ENCODE assay signal across 16 cellular contexts in genomic region chr1:181486098-181486420, GRCh38. TPM values are rescaled to one million over a fixed set of nuclear protein-coding genes. Genes with fewer than 3 reads are reported as not detected.
DNase-seq lines count a peak whose midpoint lies in the region; ATAC-seq, FAIRE-seq and TF ChIP-seq lines count a peak whose summit lies in the region.
"Had no signal": no experiment of that assay in that cellular context is flagged by ENCODE, and none has a peak within 500 bp of the region (broad histone marks: within the 10 kb centered on the region; RNA-seq: fewer than 3 reads in every experiment).

No MANE protein-coding gene starts in this region.

- no peak overlapping the region for H3K23ac ChIP-seq in H1 (ENCODE audit: insufficient read length)

- peak overlapping the region; percentile 77 for H3K4me3 Mint-ChIP-seq in neural progenitor cell
- H3K4me3 Mint-ChIP-seq: CD4-positive, alpha-beta T cell had no signal

- H3K79me2 ChIP-seq in H1 (ENCODE audit: control insufficient read depth in 1 of 2, insufficient read depth in 2 of 2, low read length in 2 of 2): no peaks in the 10 kb centered on the region
- H3K79me2 ChIP-seq in neural progenitor cell (ENCODE audit: low read depth): no peaks in the 10 kb centered on the region

- peaks cover 21% of the 10 kb centered on the region for H3K23me2 ChIP-seq in H1 (ENCODE audit: low read depth, low read length)

- FAIRE-seq in H1 (lab: Jason Lieb, UNC) (no peak), RCC 7860 (lab: Jason Lieb, UNC) (no peak)
- FAIRE-seq: G401.6, H54, TTC549 had no signal

- no peak overlapping the region for H2BK120ac ChIP-seq in H1 (replicated peaks; ENCODE audit: low read depth, low read length)

- TF ChIP-seq RAD21 in H1 (IDR thresholded peaks at IDR 0.05 in 1 of 2, conservative IDR thresholded peaks at IDR 0.05 in 1 of 2; ENCODE audit: low read depth in 2 of 2, low read length in 2 of 2): no peak; a peak in 2 of 4 replicates

- H3K9ac ChIP-seq in H1 (replicated peaks in 1 of 4; ENCODE audit: extremely low read depth in 1 of 4, low read depth in 3 of 4, low read length in 3 of 4): no peak overlapping the region
- no peak overlapping the region for H3K9ac ChIP-seq in neural progenitor cell

- no peaks in the 10 kb centered on the region for H3K36me3 ChIP-seq in H1 (ENCODE audit: control insufficient read depth in 2 of 4, insufficient read depth in 4 of 4, low read length in 3 of 4)
- no peaks in the 10 kb centered on the region for H3K36me3 ChIP-seq in neural progenitor cell
- H3K36me3 ChIP-seq: tibial artery had no signal

- peak; percentile 81 for DNase-seq in NCI-H510A treated with DMSO at 0.1 percent for 48 hours (lab: John Stamatoyannopoulos, UW)
- DNase-seq in NCI-H510A (lab: John Stamatoyannopoulos, UW): no peak
- no peak for DNase-seq in H1 (ENCODE audit: low read depth in 1 of 2, low spot score in 2 of 2)
- no peak for DNase-seq in neural progenitor cell (ENCODE audit: low spot score)
- DNase-seq in RCC 7860 (ENCODE audit: low spot score): no peak
- no peak for DNase-seq in omental fat pad (ENCODE audit: low spot score)
- DNase-seq: aorta; CD4-positive, alpha-beta T cell; tibial artery had no signal

- H4K91ac ChIP-seq in H1 (replicated peaks; ENCODE audit: insufficient read length, low read length): no peak overlapping the region

- no peak overlapping the region for H3K56ac ChIP-seq in H1 (replicated peaks; ENCODE audit: insufficient read length, low read depth, low read length)

- no peak overlapping the region for H3K4ac ChIP-seq in H1 (replicated peaks; ENCODE audit: insufficient read length, low read depth, low read length)

- H3K4me2 ChIP-seq in H1 (ENCODE audit: insufficient read depth in 1 of 2, low read depth in 2 of 2, low read length in 2 of 2) (peak overlapping the region; percentile 75), neural progenitor cell (peak overlapping the region; percentile 93)

- peaks cover 0 to 25% (median 10%) of the 10 kb centered on the region in 4 experiments; a peak in 5 of 7 replicates for H3K4me1 ChIP-seq in H1 (replicated peaks in 1 of 4; ENCODE audit: control insufficient read depth in 3 of 4, insufficient read depth in 4 of 4, low read length in 3 of 4)
- H3K4me1 ChIP-seq in neural progenitor cell: peaks cover 22% of the 10 kb centered on the region

- peaks cover 32 to 66% (median 54%) of the 10 kb centered on the region in 4 experiments for H3K27me3 ChIP-seq in H1 (replicated peaks in 1 of 4; ENCODE audit: control insufficient read depth in 3 of 4, extremely low read depth in 1 of 4, insufficient read depth in 3 of 4, low read length in 3 of 4)
- H3K27me3 ChIP-seq in neural progenitor cell: peaks cover 87% of the 10 kb centered on the region

- peaks cover 20% of the 10 kb centered on the region for H3F3A ChIP-seq in neural progenitor cell (ENCODE audit: low read depth)

- CTCF ChIA-PET in H1 (lab: Charles Lee; ENCODE audit: partially characterized antibody): interaction anchor here (0.7 to 6.3 kb wide), 7 partner anchors 11 to 481 kb away, joined by 3 to 40 read pairs (median 3); no protein-coding TSS in a partner anchor

- no peaks in the 10 kb centered on the region for H3K9me3 ChIP-seq in H1 (ENCODE audit: insufficient read depth in 2 of 2, low read depth in 1 of 2, low read length in 1 of 2)
- no peaks in the 10 kb centered on the region for H3K9me3 ChIP-seq in neural progenitor cell (ENCODE audit: low read depth)
- H3K9me3 ChIP-seq: tibial artery had no signal

- peaks cover 2% of the 10 kb centered on the region for H3K9me3 Mint-ChIP-seq in neural progenitor cell
- H3K9me3 Mint-ChIP-seq: activated T-helper 2 cell treated with anti-CD3 and anti-CD28 coated beads, Interferon-gamma antibody, Interleukin-2, Interleukin-4, amounts not matched to agents 10 μg/mL and 5 μg/mL and 100 μg/mL, durations not matched to agents 14 hours and 24 hours and 36 hours; CD4-positive, alpha-beta T cell had no signal

- no peak overlapping the region for H4K5ac ChIP-seq in H1 (ENCODE audit: insufficient read length, low read depth, low read length)

- H3K27ac ChIP-seq in H1 (ENCODE audit: low read depth, low read length) (no peak overlapping the region), neural progenitor cell (no peak overlapping the region)
- H3K27ac ChIP-seq: tibial artery had no signal

- TF ChIP-seq CTCF in H1 (IDR thresholded peaks at IDR 0.05; ENCODE audit: control extremely low read depth in 1 of 3, insufficient read depth in 1 of 3, low read depth in 1 of 3, low read length in 3 of 3): peak in 2 of 3 experiments; percentile 26 to 34; a peak in 3 of 4 replicates
- TF ChIP-seq CTCF in neural progenitor cell (IDR thresholded peaks at IDR 0.05): peak; percentile 38
- TF ChIP-seq CTCF in omental fat pad (IDR thresholded peaks at IDR 0.05): no peak

- peaks cover 30% of the 10 kb centered on the region for H3K4me1 Mint-ChIP-seq in neural progenitor cell

- no peak for TF ChIP-seq EP300 in H1 (IDR thresholded peaks at IDR 0.05; ENCODE audit: borderline replicate concordance in 1 of 2, low read depth in 2 of 2, low read length in 2 of 2)

- H3K18ac ChIP-seq in H1 (ENCODE audit: extremely low read depth, low read length): 0 out of 2 replicates have a peak overlapping the region, but pooled peaks have one; percentile 20

- no peak overlapping the region for H2BK5ac ChIP-seq in H1 (ENCODE audit: low read depth, low read length)

- POLR2A ChIA-PET in H1 (lab: Charles Lee; ENCODE audit: partially characterized antibody): interaction anchor here (1.0 kb wide), 1 partner anchor 32 kb away, joined by 3 read pairs; no protein-coding TSS in a partner anchor

- peaks cover 55% of the 10 kb centered on the region for H3K27me3 Mint-ChIP-seq in neural progenitor cell (ENCODE audit: insufficient read depth, low read depth)

- no peak for TF ChIP-seq POLR2A in H1 (IDR thresholded peaks at IDR 0.05; ENCODE audit: control extremely low read depth in 1 of 2, low read depth in 2 of 2, low read length in 2 of 2)

- H3K79me1 ChIP-seq in H1 (ENCODE audit: low read depth, low read length): no peaks in the 10 kb centered on the region; the same call in 1 of the 2 replicates

- 23% methylated on average over 8 of the region's 8 CpGs; no CpG with 5 or more reads in 1 of the 2 experiments for WGBS in H1 (ENCODE audit: extremely low coverage in 1 of 2, insufficient coverage in 1 of 2, insufficient read length in 1 of 2, insufficient replicate concordance in 2 of 2, low coverage in 1 of 2, low lambda C conversion rate in 2 of 2, missing lambda C conversion rate in 1 of 2), 2 experiments

- H4K20me1 ChIP-seq in H1 (replicated peaks in 1 of 2; ENCODE audit: control insufficient read depth in 1 of 2, insufficient read depth in 2 of 2, low read length in 2 of 2) (peaks cover 0 to 1% of the 10 kb centered on the region in 2 experiments), neural progenitor cell (ENCODE audit: low read depth) (peaks cover 7% of the 10 kb centered on the region)

- no peak overlapping the region for H2BK20ac ChIP-seq in H1 (ENCODE audit: low read length)

- H2BK15ac ChIP-seq in H1 (ENCODE audit: low read length): 0 out of 2 replicates have a peak overlapping the region, but pooled peaks have one; percentile 93

- no peak overlapping the region for H4K8ac ChIP-seq in H1 (ENCODE audit: extremely low read depth, insufficient read depth, low read length)

- H3K27ac Mint-ChIP-seq in neural progenitor cell: no peak overlapping the region
- H3K27ac Mint-ChIP-seq: activated T-helper 2 cell treated with anti-CD3 and anti-CD28 coated beads, Interferon-gamma antibody, Interleukin-2, Interleukin-4, amounts not matched to agents 10 μg/mL and 5 μg/mL and 100 μg/mL, durations not matched to agents 14 hours and 24 hours and 36 hours; CD4-positive, alpha-beta T cell had no signal

- no peak overlapping the region for H3K14ac ChIP-seq in H1 (ENCODE audit: insufficient read length)

- H3K4me3 ChIP-seq in H1 (ENCODE audit: extremely low read depth in 1 of 4, insufficient read depth in 2 of 4, low read depth in 3 of 4, low read length in 4 of 4) (peak overlapping the region; percentile 20 to 56 (median 27); a peak in 7 of 8 replicates), neural progenitor cell (peak overlapping the region; percentile 54)
- H3K4me3 ChIP-seq: tibial artery had no signal

- H2BK12ac ChIP-seq in H1 (ENCODE audit: low read depth, low read length): peak overlapping the region; percentile 70

- ATAC-seq in GM19455 (IDR thresholded peaks at IDR 0.05; ENCODE audit: unreplicated experiment): peak; percentile 9
- ATAC-seq in omental fat pad (ENCODE audit: low FRiP score): no peak
- ATAC-seq in GM18907 (IDR thresholded peaks at IDR 0.05; ENCODE audit: unreplicated experiment): no peak
- ATAC-seq: sciatic nerve had no signal

- H2AFZ ChIP-seq in H1 (ENCODE audit: low read length): peak overlapping the region; percentile 27
- H2AFZ ChIP-seq in neural progenitor cell (replicated peaks): peak overlapping the region; percentile 93

- no peaks in the 10 kb centered on the region for H3K36me3 Mint-ChIP-seq in neural progenitor cell

- H2AK5ac ChIP-seq in H1 (ENCODE audit: low read depth, low read length): no peak overlapping the region

TF ChIP-seq in H1, 55 proteins besides CTCF, POLR2A, EP300 and RAD21:
- TF ChIP-seq BACH1 (IDR thresholded peaks at IDR 0.05; ENCODE audit: low read length) (peak; percentile 49; the same call in 1 of the 2 replicates), SP4 (IDR thresholded peaks at IDR 0.05; ENCODE audit: low read length) (0 out of 2 replicates have a peak, but pooled peaks have one; percentile 2), CHD1 (IDR thresholded peaks at IDR 0.05; ENCODE audit: low read depth, low read length) (no peak)

RNA-seq across cellular contexts. Expression of gene CACNA1E, which starts 2.7 kb away (rescaled TPM):
- 1.3 and 2.6 TPM in 2 replicates for total RNA-seq in H1 (2021; fragmentation: NEBNext Ultra II Directional; extraction: Animal tissue kit (Norgen Biotek cat#: 25700))
- polyA plus RNA-seq in H1 (2011; rRNA removed): 0.98 and 0.99 TPM in 2 replicates
- 0.41 TPM for polyA plus RNA-seq in H1 (2011; cell fraction: cytosol; rRNA removed)
- 2.3 TPM for polyA plus RNA-seq in H1 (2011; cell fraction: nucleus; rRNA removed)
- 0.66 to 0.96 TPM (median 0.80 TPM) in 4 replicates for polyA plus RNA-seq in H1 (2012, experiment 1 of 2)
- 0.09 TPM for polyA plus RNA-seq in H1 (2012, experiment 2 of 2)
- 0.43 TPM for polyA plus RNA-seq in H1 (2013, experiment 1 of 2)
- 0.28 TPM for polyA plus RNA-seq in H1 (2013, experiment 2 of 2)
- 3.4 and 4.1 TPM in 2 replicates for polyA minus RNA-seq in H1 (2011; rRNA and poly(A)+ RNA removed)
- polyA minus RNA-seq in H1 (2011; cell fraction: cytosol; rRNA and poly(A)+ RNA removed): 0.95 TPM
- polyA minus RNA-seq in H1 (2011; cell fraction: nucleus; rRNA and poly(A)+ RNA removed): 6.8 TPM
- 2.1 TPM in 2 replicates for total RNA-seq in neural progenitor cell (ENCODE audit: low replicate concordance)
- 1 to 10 TPM in 1 of 4 donors, under 1 TPM in 2, not detected in 1; 0.19 to 1.3 (median 0.44) TPM for total RNA-seq in omental fat pad
- total RNA-seq: activated T-helper 2 cell treated with anti-CD3 and anti-CD28 coated beads, Interferon-gamma antibody, Interleukin-2, Interleukin-4, amounts not matched to agents 10 μg/mL and 5 μg/mL and 100 μg/mL, durations not matched to agents 14 hours and 24 hours and 36 hours; CD4-positive, alpha-beta T cell had no signal
- polyA plus RNA-seq: aorta had no signal

Comparison
In these comparisons a context has a peak if more than half of its experiments do, and no peak if none do; other contexts are left out.
1. CTCF ChIP-seq: peak in H1 (2 of 3) and neural progenitor cell (single experiment); none in omental fat pad (0 of 3).